In the genomic region with DNA sequence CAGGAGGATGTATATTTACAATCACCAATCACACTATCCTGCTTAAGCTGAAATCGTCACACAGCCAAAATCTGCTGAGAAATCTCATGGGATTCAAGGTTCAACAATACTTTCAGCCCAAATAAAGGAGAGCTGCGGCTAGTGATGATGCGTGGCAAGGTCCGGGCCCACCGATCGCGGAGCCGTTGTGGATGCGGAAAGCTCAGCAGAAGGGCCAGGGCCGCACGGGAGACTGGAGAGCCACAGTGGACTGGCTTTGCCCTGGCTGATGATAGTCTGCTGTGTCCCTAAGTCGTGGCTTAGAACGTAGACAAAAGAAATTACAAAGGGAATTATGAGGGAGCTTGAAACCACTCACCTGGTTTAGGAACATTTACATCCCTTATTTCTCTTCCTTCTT, we compare ENCODE assay signal across 29 cellular contexts.
"Had no signal": no experiment of that assay in that cellular context is flagged by ENCODE, and none has a peak within 500 bp of the region (broad histone marks: within the 10 kb centered on the region; RNA-seq: fewer than 3 reads in every experiment).

No MANE protein-coding gene starts in this region.

- H3K4me3 ChIP-seq: adrenal gland, SJCRH30, SK-N-MC had no signal

- H3K27ac ChIP-seq: adrenal gland, SJCRH30, SK-N-MC, WERI-Rb-1 had no signal

- H3K9me3 ChIP-seq: adrenal gland, SJCRH30 had no signal

- H3K4me1 ChIP-seq: adrenal gland, SJCRH30 had no signal

- H3K9me3 Mint-ChIP-seq: activated CD4-positive, alpha-beta T cell treated with anti-CD3 and anti-CD28 coated beads, Interleukin-2, amount 10 ng/mL, durations not matched to agents 24 days and 14 days; activated CD8-positive, alpha-beta T cell treated with anti-CD3 and anti-CD28 coated beads for 36 hours; activated naive CD4-positive, alpha-beta T cell treated with anti-CD3 and anti-CD28 coated beads for 36 hours; activated naive CD4-positive, alpha-beta T cell treated with anti-CD3 and anti-CD28 coated beads, Interleukin-2, amount 50 U/mL, for 72 hours; activated T-cell treated with anti-CD3 and anti-CD28 coated beads, Interleukin-2, amount 50 U/mL, for 4 hours; activated T-helper 1 cell treated with anti-CD3 and anti-CD28 coated beads, Interleukin-12 subunit alpha, Interleukin-12 subunit beta, Interleukin-2, Interleukin-4 antibody, amounts not matched to agents 30 ng/mL and 10 ng/mL and 1 ng/mL, durations not matched to agents 14 hours and 24 hours and 36 hours had no signal

- H3K36me3 ChIP-seq: adrenal gland, SJCRH30, WERI-Rb-1 had no signal

- H3K4me3 Mint-ChIP-seq: activated CD4-positive, alpha-beta T cell treated with anti-CD3 and anti-CD28 coated beads, Interleukin-2, amount 10 ng/mL, durations not matched to agents 24 days and 14 days; activated CD8-positive, alpha-beta T cell treated with anti-CD3 and anti-CD28 coated beads for 36 hours; activated naive CD4-positive, alpha-beta T cell treated with anti-CD3 and anti-CD28 coated beads for 36 hours; activated T-cell treated with anti-CD3 and anti-CD28 coated beads, Interleukin-2, amount 50 U/mL, for 4 hours; activated T-helper 1 cell treated with anti-CD3 and anti-CD28 coated beads, Interleukin-12 subunit alpha, Interleukin-12 subunit beta, Interleukin-2, Interleukin-4 antibody, amounts not matched to agents 30 ng/mL and 10 ng/mL and 1 ng/mL, durations not matched to agents 14 hours and 24 hours and 36 hours; brain had no signal

- ATAC-seq: activated CD8-positive, alpha-beta T cell treated with anti-CD3 and anti-CD28 coated beads for 36 hours; activated naive CD4-positive, alpha-beta T cell treated with anti-CD3 and anti-CD28 coated beads, Interleukin-2, amount 50 U/mL, for 72 hours; activated T-cell treated with anti-CD3 and anti-CD28 coated beads, Interleukin-2, amount 50 U/mL, for 4 hours; Panc1 had no signal

- H3K36me3 Mint-ChIP-seq: activated naive CD4-positive, alpha-beta T cell treated with anti-CD3 and anti-CD28 coated beads, Interleukin-2, amount 50 U/mL, for 72 hours; brain had no signal

- H3K27ac Mint-ChIP-seq: activated CD4-positive, alpha-beta T cell treated with anti-CD3 and anti-CD28 coated beads, Interleukin-2, amount 10 ng/mL, durations not matched to agents 24 days and 14 days; activated CD8-positive, alpha-beta T cell treated with anti-CD3 and anti-CD28 coated beads for 36 hours; activated naive CD4-positive, alpha-beta T cell treated with anti-CD3 and anti-CD28 coated beads for 36 hours; activated naive CD4-positive, alpha-beta T cell treated with anti-CD3 and anti-CD28 coated beads, Interleukin-2, amount 50 U/mL, for 72 hours; activated T-helper 1 cell treated with anti-CD3 and anti-CD28 coated beads, Interleukin-12 subunit alpha, Interleukin-12 subunit beta, Interleukin-2, Interleukin-4 antibody, amounts not matched to agents 30 ng/mL and 10 ng/mL and 1 ng/mL, durations not matched to agents 14 hours and 24 hours and 36 hours had no signal

- DNase-seq: activated CD4-positive, alpha-beta T cell treated with anti-CD3 and anti-CD28 coated beads, Interleukin-2, amount 10 ng/mL, durations not matched to agents 24 days and 14 days; activated CD4-positive, alpha-beta T cell treated with anti-CD3 and anti-CD28 coated beads, Interleukin-2, amount 50 U/mL, for 4 hours; activated CD8-positive, alpha-beta T cell treated with anti-CD3 and anti-CD28 coated beads for 36 hours; activated gamma-delta T cell treated with Interleukin-2 at 50 U/mL for 16 hours; activated naive CD4-positive, alpha-beta T cell treated with anti-CD3 and anti-CD28 coated beads for 36 hours; activated T-cell treated with anti-CD3 and anti-CD28 coated beads for 4 hours; activated T-cell treated with anti-CD3 and anti-CD28 coated beads, Interleukin-2, amount 50 U/mL, for 4 hours; adrenal gland; caudate nucleus; KG1; MM.1S; MV-4-11; NCI-H1092; NCI-H146; NCI-H187; NCI-H2029 treated with DMSO at 0.1 percent for 48 hours; NCI-H2107; NCI-H226; NCI-H446 treated with DMSO at 0.1 percent for 48 hours; NCI-H524; SHP77; SJCRH30; T1000; WERI-Rb-1 had no signal

- H3K27me3 ChIP-seq: SJCRH30 had no signal
